Comparison of ENCODE assay signal across 16 cellular contexts in the genomic region with DNA sequence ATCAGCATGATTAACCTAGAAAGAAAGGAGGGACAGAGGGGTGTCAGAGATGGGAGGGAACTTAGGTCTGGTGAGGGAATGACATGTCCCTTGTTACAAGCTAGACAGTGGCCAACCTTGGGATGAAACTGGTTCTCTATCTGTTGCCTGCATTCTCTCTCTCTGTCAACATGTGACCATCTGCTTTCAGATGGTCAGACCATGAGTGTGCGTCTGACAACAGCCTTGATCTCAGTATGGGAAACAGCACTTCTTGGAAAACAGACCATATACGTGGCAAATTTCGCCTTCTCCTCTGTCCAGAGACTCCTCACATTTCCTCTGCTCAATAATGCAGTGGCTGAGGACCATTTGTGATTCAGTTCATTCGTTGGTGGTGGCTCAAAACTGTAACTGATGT.
DNase-seq lines count a peak whose midpoint lies in the region; ATAC-seq, FAIRE-seq and TF ChIP-seq lines count a peak whose summit lies in the region.
"Had no signal": no experiment of that assay in that cellular context is flagged by ENCODE, and none has a peak within 500 bp of the region (broad histone marks: within the 10 kb centered on the region; RNA-seq: fewer than 3 reads in every experiment).

No MANE protein-coding gene starts in this region.

- H3K4me2 ChIP-seq in A549 (peak overlapping the region; percentile 19; the same call in 1 of the 3 replicates), GM23248 (ENCODE audit: unreplicated experiment) (no peak overlapping the region), H1 (ENCODE audit: insufficient read depth in 1 of 2, low read depth in 2 of 2, low read length in 2 of 2) (no peak overlapping the region)

- no peak overlapping the region for H2BK20ac ChIP-seq in H1 (ENCODE audit: low read length)

- no peak overlapping the region for H3K23ac ChIP-seq in H1 (ENCODE audit: insufficient read length)

- H3K23me2 ChIP-seq in H1 (ENCODE audit: low read depth, low read length): peaks cover 2% of the 10 kb centered on the region; the same call in 1 of the 2 replicates

- no peaks in the 10 kb centered on the region for H3K9me3 ChIP-seq in A549
- no peaks in the 10 kb centered on the region for H3K9me3 ChIP-seq in GM23248 (ENCODE audit: low read depth)
- H3K9me3 ChIP-seq in H1 (ENCODE audit: insufficient read depth in 2 of 2, low read depth in 1 of 2, low read length in 1 of 2): no peaks in the 10 kb centered on the region; a peak in 1 of 4 replicates
- H3K9me3 ChIP-seq in testis: no peaks in the 10 kb centered on the region
- H3K9me3 ChIP-seq in uterus: no peaks in the 10 kb centered on the region
- H3K9me3 ChIP-seq: BE2C had no signal

- TF ChIP-seq POLR2A in A549 (IDR thresholded peaks at IDR 0.05; ENCODE audit: low read length): no peak
- TF ChIP-seq POLR2A in H1 (IDR thresholded peaks at IDR 0.05; ENCODE audit: control extremely low read depth in 1 of 2, low read depth in 2 of 2, low read length in 2 of 2): no peak
- TF ChIP-seq POLR2A in testis (IDR thresholded peaks at IDR 0.05): no peak
- TF ChIP-seq POLR2A in uterus (IDR thresholded peaks at IDR 0.05): no peak

- H3K4me3 ChIP-seq in A549: no peak overlapping the region
- no peak overlapping the region for H3K4me3 ChIP-seq in GM23248
- H3K4me3 ChIP-seq in H1 (ENCODE audit: extremely low read depth in 1 of 4, insufficient read depth in 2 of 4, low read depth in 3 of 4, low read length in 4 of 4): no peak overlapping the region
- H3K4me3 ChIP-seq in testis: no peak overlapping the region
- no peak overlapping the region for H3K4me3 ChIP-seq in uterus

- DNase-seq in A549 (ENCODE audit: low read depth in 1 of 2, low spot score in 1 of 2) (peak in 1 of 2 experiments; percentile 11), GM23248 (peak; percentile 1), H1 (ENCODE audit: low read depth in 1 of 2, low spot score in 2 of 2) (no peak), islet precursor cell (peak; percentile 78), testis (no peak), LoVo (ENCODE audit: low spot score) (no peak), uterus (no peak)
- DNase-seq: BE2C; CD4-positive, alpha-beta memory T cell; DND-41; GF-D8 had no signal

- CTCF ChIA-PET in A549 (lab: Yijun Ruan, JAX): no interaction called here
- CTCF ChIA-PET in H1 (lab: Charles Lee; ENCODE audit: partially characterized antibody): no interaction called here

- no peaks in the 10 kb centered on the region for H3K9me2 ChIP-seq in GM23248 (ENCODE audit: insufficient read depth)

- no peaks in the 10 kb centered on the region for H4K20me1 ChIP-seq in GM23248 (ENCODE audit: insufficient read depth)
- no peaks in the 10 kb centered on the region for H4K20me1 ChIP-seq in H1 (replicated peaks in 1 of 2; ENCODE audit: control insufficient read depth in 1 of 2, insufficient read depth in 2 of 2, low read length in 2 of 2)

- intact Hi-C loops in testis (cut with DNase I; ENCODE audit: low total_unique reads): no loop called here
- intact Hi-C loops in uterus (cut with DNase I; ENCODE audit: low total_unique reads): no loop called here

- TF ChIP-seq CTCF in A549 (IDR thresholded peaks at IDR 0.05) (no peak), H1 (IDR thresholded peaks at IDR 0.05; ENCODE audit: control extremely low read depth in 1 of 3, insufficient read depth in 1 of 3, low read depth in 1 of 3, low read length in 3 of 3) (no peak), testis (IDR thresholded peaks at IDR 0.05) (no peak), uterus (IDR thresholded peaks at IDR 0.05) (no peak)

- TF ChIP-seq EP300 in A549 (IDR thresholded peaks at IDR 0.05) (no peak), H1 (IDR thresholded peaks at IDR 0.05; ENCODE audit: borderline replicate concordance in 1 of 2, low read depth in 2 of 2, low read length in 2 of 2) (no peak)

- no peak overlapping the region for H3K14ac ChIP-seq in H1 (ENCODE audit: insufficient read length)

- ATAC-seq in A549: peak in 1 of 2 experiments; percentile 47; a peak in 1 of 6 replicates
- no peak for ATAC-seq in HG03354 (IDR thresholded peaks at IDR 0.05; ENCODE audit: poor library complexity, severe bottlenecking, unreplicated experiment)
- ATAC-seq: HepG2 had no signal

- in situ Hi-C loops in GM23248 (cut with MboI): no loop called here

- no peak overlapping the region for H3K56ac ChIP-seq in H1 (replicated peaks; ENCODE audit: insufficient read length, low read depth, low read length)

- WGBS in A549 (ENCODE audit: missing lambda C conversion rate): 21% methylated on average over 4 of the region's 4 CpGs
- WGBS in GM23248 (ENCODE audit: low coverage in 1 of 2, low lambda C conversion rate in 2 of 2, missing lambda C conversion rate in 2 of 2), 2 experiments: 0 to 6% methylated on average over 4 of the region's 4 CpGs
- WGBS in H1 (ENCODE audit: extremely low coverage in 1 of 2, insufficient coverage in 1 of 2, insufficient read length in 1 of 2, insufficient replicate concordance in 2 of 2, low coverage in 1 of 2, low lambda C conversion rate in 2 of 2, missing lambda C conversion rate in 1 of 2), 2 experiments: 86% methylated on average over 4 of the region's 4 CpGs; no CpG with 5 or more reads in 1 of the 2 experiments
- 69 to 79% methylated on average over 4 of the region's 4 CpGs for WGBS in testis, 2 donors

- no peaks in the 10 kb centered on the region for H3F3A ChIP-seq in GM23248 (ENCODE audit: insufficient read depth)

- no peak overlapping the region for H3K4ac ChIP-seq in H1 (replicated peaks; ENCODE audit: insufficient read length, low read depth, low read length)

- no peak overlapping the region for H3K18ac ChIP-seq in H1 (ENCODE audit: extremely low read depth, low read length)

- no peak overlapping the region for H4K91ac ChIP-seq in H1 (replicated peaks; ENCODE audit: insufficient read length, low read length)

- no peak overlapping the region for H4K5ac ChIP-seq in H1 (ENCODE audit: insufficient read length, low read depth, low read length)

- H3K9ac ChIP-seq in GM23248 (no peak overlapping the region), H1 (replicated peaks in 1 of 4; ENCODE audit: extremely low read depth in 1 of 4, low read depth in 3 of 4, low read length in 3 of 4) (no peak overlapping the region)

- POLR2A ChIA-PET in A549 (lab: Yijun Ruan, JAX): no interaction called here
- POLR2A ChIA-PET in H1 (lab: Charles Lee; ENCODE audit: partially characterized antibody): no interaction called here

- no peaks in the 10 kb centered on the region for H3K79me1 ChIP-seq in H1 (ENCODE audit: low read depth, low read length)

- H2AK5ac ChIP-seq in H1 (ENCODE audit: low read depth, low read length): no peak overlapping the region

- H3K4me1 ChIP-seq in A549 (no peaks in the 10 kb centered on the region), GM23248 (ENCODE audit: insufficient read depth) (no peaks in the 10 kb centered on the region), H1 (replicated peaks in 1 of 4; ENCODE audit: control insufficient read depth in 3 of 4, insufficient read depth in 4 of 4, low read length in 3 of 4) (no peaks in the 10 kb centered on the region), testis (no peaks in the 10 kb centered on the region), uterus (no peaks in the 10 kb centered on the region)
- H3K4me1 ChIP-seq: BE2C had no signal

- H2BK5ac ChIP-seq in H1 (ENCODE audit: low read depth, low read length): no peak overlapping the region

- no peaks in the 10 kb centered on the region for H3K27me3 ChIP-seq in GM23248 (replicated peaks; ENCODE audit: insufficient read depth)
- H3K27me3 ChIP-seq in H1 (replicated peaks in 1 of 4; ENCODE audit: control insufficient read depth in 3 of 4, extremely low read depth in 1 of 4, insufficient read depth in 3 of 4, low read length in 3 of 4): no peaks in the 10 kb centered on the region
- H3K27me3 ChIP-seq in testis: no peaks in the 10 kb centered on the region
- H3K27me3 ChIP-seq in uterus: no peaks in the 10 kb centered on the region
- H3K27me3 ChIP-seq: BE2C had no signal

- H2BK12ac ChIP-seq in H1 (ENCODE audit: low read depth, low read length): no peak overlapping the region

- H3K36me3 ChIP-seq in GM23248 (ENCODE audit: low read depth): no peaks in the 10 kb centered on the region
- H3K36me3 ChIP-seq in H1 (ENCODE audit: control insufficient read depth in 2 of 4, insufficient read depth in 4 of 4, low read length in 3 of 4): no peaks in the 10 kb centered on the region
- H3K36me3 ChIP-seq in testis (ENCODE audit: low read depth, missing control alignments): no peaks in the 10 kb centered on the region
- no peaks in the 10 kb centered on the region for H3K36me3 ChIP-seq in uterus
- H3K36me3 ChIP-seq: BE2C had no signal

- H3K79me2 ChIP-seq in GM23248 (ENCODE audit: insufficient read depth) (no peaks in the 10 kb centered on the region), H1 (ENCODE audit: control insufficient read depth in 1 of 2, insufficient read depth in 2 of 2, low read length in 2 of 2) (no peaks in the 10 kb centered on the region)

- no peak overlapping the region for H2BK120ac ChIP-seq in H1 (replicated peaks; ENCODE audit: low read depth, low read length)

- FAIRE-seq in A549 (lab: Jason Lieb, UNC) (no peak), H1 (lab: Jason Lieb, UNC) (no peak)
- FAIRE-seq: H54, HepG2, HTR-8/SVneo had no signal

- no peak for TF ChIP-seq RAD21 in A549 (conservative IDR thresholded peaks at IDR 0.05 in 1 of 2, IDR thresholded peaks at IDR 0.05 in 1 of 2)
- no peak for TF ChIP-seq RAD21 in H1 (IDR thresholded peaks at IDR 0.05 in 1 of 2, conservative IDR thresholded peaks at IDR 0.05 in 1 of 2; ENCODE audit: low read depth in 2 of 2, low read length in 2 of 2)

- H3K27ac ChIP-seq in A549 (no peak overlapping the region), GM23248 (no peak overlapping the region), H1 (ENCODE audit: low read depth, low read length) (no peak overlapping the region), testis (no peak overlapping the region), uterus (no peak overlapping the region)
- H3K27ac ChIP-seq: C4-2B had no signal

- no peak overlapping the region for H4K8ac ChIP-seq in H1 (ENCODE audit: extremely low read depth, insufficient read depth, low read length)

- H2BK15ac ChIP-seq in H1 (ENCODE audit: low read length): no peak overlapping the region

- no peak overlapping the region for H2AFZ ChIP-seq in GM23248
- H2AFZ ChIP-seq in H1 (ENCODE audit: low read length): peak overlapping the region; percentile 50; the same call in 1 of the 2 replicates

TF ChIP-seq in A549, 52 proteins besides CTCF, POLR2A, EP300 and RAD21 (continues in another document):
- TF ChIP-seq CEBPB (IDR thresholded peaks at IDR 0.05): no peak

TF ChIP-seq in H1, 55 proteins besides CTCF, POLR2A, EP300 and RAD21:
- TF ChIP-seq SAP30 (IDR thresholded peaks at IDR 0.05; ENCODE audit: insufficient read depth, insufficient replicate concordance, low read length) (no peak), KDM4A (IDR thresholded peaks at IDR 0.05; ENCODE audit: low read depth, low read length, severe bottlenecking) (no peak)

Comparison
In these comparisons a context has a peak if more than half of its experiments do, and no peak if none do; other contexts are left out.
1. DNase-seq: peak in GM23248 (single experiment) and islet precursor cell (single experiment); none in H1 (0 of 2), testis (single experiment), LoVo (single experiment) and uterus (0 of 2).